In genomic region chr5:151137067-151137825, GRCh38 we compare ENCODE assay signal across 23 cellular contexts. TPM values are rescaled to one million over a fixed set of nuclear protein-coding genes. Genes with fewer than 3 reads are reported as not detected.
DNase-seq lines count a peak whose midpoint lies in the region; ATAC-seq, FAIRE-seq and TF ChIP-seq lines count a peak whose summit lies in the region.
"Had no signal": no experiment of that assay in that cellular context is flagged by ENCODE, and none has a peak within 500 bp of the region (broad histone marks: within the 10 kb centered on the region; RNA-seq: fewer than 3 reads in every experiment).

No MANE protein-coding gene starts in this region.

- peaks cover 65% of the 10 kb centered on the region for H3K4me1 Mint-ChIP-seq in activated CD4-positive, alpha-beta memory T cell treated with anti-CD3 and anti-CD28 coated beads for 36 hours (ENCODE audit: low read depth)
- H3K4me1 Mint-ChIP-seq in activated CD4-positive, alpha-beta memory T cell treated with anti-CD3 and anti-CD28 coated beads, Interleukin-2, amount 10 ng/mL, durations not matched to agents 7 days and 5 days, result peaks cover 64% of the 10 kb centered on the region
- peaks cover 74% of the 10 kb centered on the region for H3K4me1 Mint-ChIP-seq in stimulated activated effector memory CD8-positive, alpha-beta T cell treated with anti-CD3 and anti-CD28 coated beads, Interleukin-12 subunit alpha, Interleukin-12 subunit beta, amount 100 ng/mL, for 72 hours

- no peak for TF ChIP-seq RAD21 in GM12878 (IDR thresholded peaks at IDR 0.05; ENCODE audit: insufficient read depth, low read depth, low read length)

- POLR2A ChIA-PET in activated CD4-positive, alpha-beta memory T cell treated with anti-CD3 and anti-CD28 coated beads for 36 hours (lab: Charles Lee), result no interaction called here
- POLR2A ChIA-PET in activated CD4-positive, alpha-beta memory T cell treated with anti-CD3 and anti-CD28 coated beads, Interleukin-2, amount 10 ng/mL, durations not matched to agents 7 days and 5 days (lab: Charles Lee), result interaction anchor here (0.9 to 2.6 kb wide), 6 partner anchors 8 to 21 kb away, joined by 3 to 7 read pairs (median 4); no protein-coding TSS in a partner anchor
- POLR2A ChIA-PET in GM12878 (lab: Charles Lee), result interaction anchor here (0.6 to 1.7 kb wide), 3 partner anchors 8 to 14 kb away, joined by 3 to 7 read pairs (median 5); no protein-coding TSS in a partner anchor

- no peaks in the 10 kb centered on the region for H4K20me1 ChIP-seq in GM12878 (ENCODE audit: control insufficient read depth, insufficient read depth)

- H3K9me3 ChIP-seq in GM12878 (replicated peaks; ENCODE audit: control insufficient read depth, insufficient read depth, low read length), result no peaks in the 10 kb centered on the region
- H3K9me3 ChIP-seq: A549, heart left ventricle, lower lobe of right lung, right lobe of liver, stomach, upper lobe of right lung had no signal

- DNase-seq in activated CD4-positive, alpha-beta memory T cell treated with anti-CD3 and anti-CD28 coated beads for 36 hours, result no peak
- no peak for DNase-seq in activated CD4-positive, alpha-beta memory T cell treated with anti-CD3 and anti-CD28 coated beads, Interleukin-2, amount 10 ng/mL, durations not matched to agents 7 days and 5 days
- DNase-seq in HTR-8/SVneo (ENCODE audit: insufficient read length, low spot score), result no peak
- DNase-seq in GM12878 (ENCODE audit: low read depth, low spot score), result no peak
- DNase-seq in stimulated activated effector memory CD8-positive, alpha-beta T cell treated with anti-CD3 and anti-CD28 coated beads, Interleukin-12 subunit alpha, Interleukin-12 subunit beta, amount 100 ng/mL, for 72 hours (ENCODE audit: low spot score in 2 of 2), result no peak
- DNase-seq in iPS-NIHi7 (ENCODE audit: extremely low spot score), result no peak
- DNase-seq: brain microvascular endothelial cell, C1 segment of cervical spinal cord, heart left ventricle, HFFc6, lower lobe of right lung, NCI-H1048, NCI-H2029, right lobe of liver, stomach, T1000, upper lobe of right lung had no signal

- no peaks in the 10 kb centered on the region for H3K9me3 Mint-ChIP-seq in activated CD4-positive, alpha-beta memory T cell treated with anti-CD3 and anti-CD28 coated beads for 36 hours
- no peaks in the 10 kb centered on the region for H3K9me3 Mint-ChIP-seq in activated CD4-positive, alpha-beta memory T cell treated with anti-CD3 and anti-CD28 coated beads, Interleukin-2, amount 10 ng/mL, durations not matched to agents 7 days and 5 days
- no peaks in the 10 kb centered on the region for H3K9me3 Mint-ChIP-seq in stimulated activated effector memory CD8-positive, alpha-beta T cell treated with anti-CD3 and anti-CD28 coated beads, Interleukin-12 subunit alpha, Interleukin-12 subunit beta, amount 100 ng/mL, for 72 hours
- H3K9me3 Mint-ChIP-seq: dendritic cell treated with granulocyte-macrophage colony-stimulating factor and Interleukin-4, amounts not matched to agents 40 ng/mL and 50 ng/mL, for 4 days; HFFc6 had no signal

- CTCF ChIA-PET in activated CD4-positive, alpha-beta memory T cell treated with anti-CD3 and anti-CD28 coated beads for 36 hours (lab: Charles Lee), result interaction anchor here (2.8 to 16.5 kb wide), 3 partner anchors 10 to 29 kb away, joined by 13 to 553 read pairs (median 118); no protein-coding TSS in a partner anchor
- CTCF ChIA-PET in activated CD4-positive, alpha-beta memory T cell treated with anti-CD3 and anti-CD28 coated beads, Interleukin-2, amount 10 ng/mL, durations not matched to agents 7 days and 5 days (lab: Charles Lee), result interaction anchor here (1.4 to 4.8 kb wide), 3 partner anchors 11 to 21 kb away, joined by 5 to 35 read pairs (median 5); no protein-coding TSS in a partner anchor
- CTCF ChIA-PET in GM12878 (lab: Yijun Ruan, JAX), result interaction anchor here (1.3 to 40.1 kb wide), 3 partner anchors 4 to 22 kb away, joined by 3 to 1107 read pairs (median 1107); partner anchors contain the start of gene ANXA6

- H3K27ac Mint-ChIP-seq in activated CD4-positive, alpha-beta memory T cell treated with anti-CD3 and anti-CD28 coated beads for 36 hours, result peak overlapping the region; percentile 25
- no peak overlapping the region for H3K27ac Mint-ChIP-seq in activated CD4-positive, alpha-beta memory T cell treated with anti-CD3 and anti-CD28 coated beads, Interleukin-2, amount 10 ng/mL, durations not matched to agents 7 days and 5 days
- H3K27ac Mint-ChIP-seq in stimulated activated effector memory CD8-positive, alpha-beta T cell treated with anti-CD3 and anti-CD28 coated beads, Interleukin-12 subunit alpha, Interleukin-12 subunit beta, amount 100 ng/mL, for 72 hours, result peak overlapping the region; percentile 70
- H3K27ac Mint-ChIP-seq: dendritic cell treated with granulocyte-macrophage colony-stimulating factor and Interleukin-4, amounts not matched to agents 40 ng/mL and 50 ng/mL, for 4 days; HFFc6 had no signal

- H3K36me3 ChIP-seq in GM12878 (ENCODE audit: control insufficient read depth in 2 of 2, insufficient read depth in 2 of 2, low read length in 1 of 2), result peaks cover 58 to 61% of the 10 kb centered on the region in 2 experiments

- H3K27ac ChIP-seq in GM12878 (ENCODE audit: control insufficient read depth, insufficient read depth), result no peak overlapping the region
- H3K27ac ChIP-seq: A549, brain microvascular endothelial cell, heart left ventricle, KMS-11, lower lobe of right lung, right lobe of liver, stomach, upper lobe of right lung had no signal

- SMC1A ChIA-PET in GM12878 (lab: Charles Lee; ENCODE audit: uncharacterized antibody, unreplicated experiment), result interaction anchor here (0.6 to 31.5 kb wide), 6 partner anchors 19 to 515 kb away, joined by 3 to 1132 read pairs (median 4); partner anchors contain the start of gene ANXA6

- H3K4me3 Mint-ChIP-seq in activated CD4-positive, alpha-beta memory T cell treated with anti-CD3 and anti-CD28 coated beads for 36 hours, result no peak overlapping the region
- no peak overlapping the region for H3K4me3 Mint-ChIP-seq in activated CD4-positive, alpha-beta memory T cell treated with anti-CD3 and anti-CD28 coated beads, Interleukin-2, amount 10 ng/mL, durations not matched to agents 7 days and 5 days
- H3K4me3 Mint-ChIP-seq in stimulated activated effector memory CD8-positive, alpha-beta T cell treated with anti-CD3 and anti-CD28 coated beads, Interleukin-12 subunit alpha, Interleukin-12 subunit beta, amount 100 ng/mL, for 72 hours, result no peak overlapping the region
- H3K4me3 Mint-ChIP-seq: dendritic cell treated with granulocyte-macrophage colony-stimulating factor and Interleukin-4, amounts not matched to agents 40 ng/mL and 50 ng/mL, for 4 days; HFFc6 had no signal

- no peak for TF ChIP-seq POLR2A in GM12878 (IDR thresholded peaks at IDR 0.05; ENCODE audit: low read depth, low read length)

- H3K4me3 ChIP-seq in GM12878, result no peak overlapping the region
- H3K4me3 ChIP-seq: A549, heart left ventricle, lower lobe of right lung, right lobe of liver, stomach, upper lobe of right lung had no signal

- H3K27me3 Mint-ChIP-seq in activated CD4-positive, alpha-beta memory T cell treated with anti-CD3 and anti-CD28 coated beads for 36 hours, result no peaks in the 10 kb centered on the region
- H3K27me3 Mint-ChIP-seq in activated CD4-positive, alpha-beta memory T cell treated with anti-CD3 and anti-CD28 coated beads, Interleukin-2, amount 10 ng/mL, durations not matched to agents 7 days and 5 days, result no peaks in the 10 kb centered on the region
- H3K27me3 Mint-ChIP-seq: dendritic cell treated with granulocyte-macrophage colony-stimulating factor and Interleukin-4, amounts not matched to agents 40 ng/mL and 50 ng/mL, for 4 days had no signal

- ATAC-seq in GM12878 (no peak), GM21529 (IDR thresholded peaks at IDR 0.05; ENCODE audit: unreplicated experiment) (no peak), GM21619 (IDR thresholded peaks at IDR 0.05; ENCODE audit: unreplicated experiment) (no peak)
- no peak for ATAC-seq in stimulated activated effector memory CD8-positive, alpha-beta T cell treated with anti-CD3 and anti-CD28 coated beads, Interleukin-12 subunit alpha, Interleukin-12 subunit beta, amount 100 ng/mL, for 72 hours
- ATAC-seq: A549, heart left ventricle, lower lobe of right lung, right lobe of liver, upper lobe of right lung had no signal

- H3K36me3 Mint-ChIP-seq in activated CD4-positive, alpha-beta memory T cell treated with anti-CD3 and anti-CD28 coated beads for 36 hours, result peaks cover 65% of the 10 kb centered on the region
- peaks cover 86% of the 10 kb centered on the region for H3K36me3 Mint-ChIP-seq in activated CD4-positive, alpha-beta memory T cell treated with anti-CD3 and anti-CD28 coated beads, Interleukin-2, amount 10 ng/mL, durations not matched to agents 7 days and 5 days (ENCODE audit: low read depth)
- H3K36me3 Mint-ChIP-seq in stimulated activated effector memory CD8-positive, alpha-beta T cell treated with anti-CD3 and anti-CD28 coated beads, Interleukin-12 subunit alpha, Interleukin-12 subunit beta, amount 100 ng/mL, for 72 hours, result peaks cover 100% of the 10 kb centered on the region

- no peak overlapping the region for H3K9ac ChIP-seq in GM12878 (ENCODE audit: control insufficient read depth, insufficient read depth, low read length)
- H3K9ac ChIP-seq: KMS-11 had no signal

- no peak for TF ChIP-seq EP300 in GM12878 (IDR thresholded peaks at IDR 0.05; ENCODE audit: borderline replicate concordance in 1 of 2, control insufficient read depth in 1 of 2, low read depth in 2 of 2, low read length in 2 of 2)

- no TSS peak for BruUV-seq in GM12878 (replicated peaks; lab: Mats Ljungman, UMichigan)

- peaks cover 53% of the 10 kb centered on the region for H3K4me1 ChIP-seq in GM12878 (ENCODE audit: control insufficient read depth, insufficient read depth, low read length)
- H3K4me1 ChIP-seq: A549, right lobe of liver had no signal

- peaks cover 42% of the 10 kb centered on the region for H3K79me2 ChIP-seq in GM12878 (ENCODE audit: control insufficient read depth, insufficient read depth, low read length)

- H3K4me2 ChIP-seq in GM12878 (ENCODE audit: control insufficient read depth, insufficient read depth), result no peak overlapping the region
- H3K4me2 ChIP-seq: A549, KMS-11 had no signal

- no peak for TF ChIP-seq CTCF in GM12878 (IDR thresholded peaks at IDR 0.05 in 2 of 3, conservative IDR thresholded peaks at IDR 0.05 in 1 of 3; ENCODE audit: control insufficient read depth in 2 of 3, extremely low read depth in 1 of 3, insufficient read depth in 1 of 3, low read depth in 3 of 3, low read length in 3 of 3)

- in situ Hi-C loops in GM12878 (cut with MboI), result no loop called here

- intact Hi-C loops in activated CD4-positive, alpha-beta memory T cell treated with anti-CD3 and anti-CD28 coated beads for 36 hours (cut with micrococcal nuclease), result no loop called here
- intact Hi-C loops in GM12878 (cut with micrococcal nuclease; ENCODE audit: unreplicated experiment), result no loop called here

- RAD21 ChIA-PET in GM12878 (lab: Charles Lee; ENCODE audit: unreplicated experiment), result interaction anchor here (1.3 to 12.4 kb wide), 4 partner anchors 11 to 77 kb away, joined by 3 to 222 read pairs (median 12); partner anchors contain the start of gene ANXA6

- no peak overlapping the region for H2AFZ ChIP-seq in GM12878 (ENCODE audit: control insufficient read depth, low read depth, low read length)

- WGBS in GM12878 (ENCODE audit: insufficient coverage, insufficient replicate concordance, low lambda C conversion rate, missing lambda C conversion rate), result 100% methylated on average over 10 of the region's 10 CpGs

- H3K27me3 ChIP-seq in GM12878 (replicated peaks in 1 of 2; ENCODE audit: control insufficient read depth in 2 of 2, insufficient read depth in 2 of 2, low read length in 1 of 2), result no peaks in the 10 kb centered on the region
- H3K27me3 ChIP-seq: brain microvascular endothelial cell, heart left ventricle, right lobe of liver, stomach, upper lobe of right lung had no signal

- peak; percentile 4 for FAIRE-seq in HTR-8/SVneo (lab: Jason Lieb, UNC)
- no peak for FAIRE-seq in GM12878 (lab: Jason Lieb, UNC)
- FAIRE-seq: A549, RCC 7860 had no signal

RNA-seq across cellular contexts. Expression of gene ANXA6, which starts 20.3 kb away (rescaled TPM):
- total RNA-seq in activated CD4-positive, alpha-beta memory T cell treated with anti-CD3 and anti-CD28 coated beads for 36 hours, result 100 to 1,000 TPM; 430 to 443 TPM
- total RNA-seq in activated CD4-positive, alpha-beta memory T cell treated with anti-CD3 and anti-CD28 coated beads, Interleukin-2, amount 10 ng/mL, durations not matched to agents 7 days and 5 days, result 100 to 1,000 TPM; 603 to 606 TPM
- 295 and 301 TPM in 2 replicates for total RNA-seq in GM12878 (2013; cell fraction: nucleolus; rRNA removed)
- 477 and 484 TPM in 2 replicates for total RNA-seq in GM12878 (2014; rRNA removed)
- total RNA-seq in GM12878 (2014; rRNA removed; fragmentation: Illumina TruSeq; extraction: Trizol), result 549 and 550 TPM in 2 replicates
- total RNA-seq in GM12878 (2021), result 528 and 542 TPM in 2 replicates
- polyA plus RNA-seq in GM12878 (2011; ENCODE audit: low read depth), result 195 TPM
- polyA plus RNA-seq in GM12878 (2011; rRNA removed), result 460 and 571 TPM in 2 replicates
- polyA plus RNA-seq in GM12878 (2011; cell fraction: cytosol; rRNA removed), result 618 and 630 TPM in 2 replicates
- 407 and 532 TPM in 2 replicates for polyA plus RNA-seq in GM12878 (2011; cell fraction: nucleus; rRNA removed)
- polyA plus RNA-seq in GM12878 (2012), result 297 and 330 TPM in 2 replicates
- 506 and 510 TPM in 2 replicates for polyA plus RNA-seq in GM12878 (2014; fragmentation: Illumina TruSeq; extraction: Trizol)
- polyA plus RNA-seq in GM12878 (2014; fragmentation: Nextera tagmentation; extraction: Ambion mirVana), result 10 to 100 TPM; 44.0 to 73.1 TPM
- polyA plus RNA-seq in GM12878 (2014; rRNA removed), result 453 and 470 TPM in 2 replicates
- polyA plus RNA-seq in GM12878 (2016; fragmentation: Nextera tagmentation; extraction: Ambion mirVana), result 100 to 1,000 TPM; 280 to 291 TPM
- polyA minus RNA-seq in GM12878 (2011; rRNA and poly(A)+ RNA removed), result 634 and 706 TPM in 2 replicates
- 242 and 263 TPM in 2 replicates for polyA minus RNA-seq in GM12878 (2011; cell fraction: cytosol; rRNA and poly(A)+ RNA removed)
- polyA minus RNA-seq in GM12878 (2011; cell fraction: nucleus; rRNA and poly(A)+ RNA removed), result 286 and 410 TPM in 2 replicates

RNA-seq across cellular contexts. Expression of gene TNIP1, which starts 56.4 kb away (rescaled TPM):
- total RNA-seq in activated CD4-positive, alpha-beta memory T cell treated with anti-CD3 and anti-CD28 coated beads for 36 hours, result 100 to 1,000 TPM; 388 to 401 TPM
- total RNA-seq in activated CD4-positive, alpha-beta memory T cell treated with anti-CD3 and anti-CD28 coated beads, Interleukin-2, amount 10 ng/mL, durations not matched to agents 7 days and 5 days, result 100 to 1,000 TPM; 188 to 201 TPM
- total RNA-seq in GM12878 (2013; cell fraction: nucleolus; rRNA removed), result 372 and 425 TPM in 2 replicates
- total RNA-seq in GM12878 (2014; rRNA removed) (203 and 223 TPM in 2 replicates), GM12878 (2014; rRNA removed; fragmentation: Illumina TruSeq; extraction: Trizol) (147 and 148 TPM in 2 replicates), GM12878 (2021) (279 and 289 TPM in 2 replicates)
- polyA plus RNA-seq in GM12878 (2011; ENCODE audit: low read depth), result 132 TPM
- polyA plus RNA-seq in GM12878 (2011; rRNA removed) (156 and 178 TPM in 2 replicates), GM12878 (2014; fragmentation: Illumina TruSeq; extraction: Trizol) (107 and 151 TPM in 2 replicates), GM12878 (2014; fragmentation: Nextera tagmentation; extraction: Ambion mirVana) (10 to 100 TPM in 1 of 2 experiments, 1 to 10 TPM in 1; 4.4 to 13.7 TPM), GM12878 (2014; rRNA removed) (199 and 200 TPM in 2 replicates), GM12878 (2016; fragmentation: Nextera tagmentation; extraction: Ambion mirVana) (100 to 1,000 TPM; 112 to 117 TPM)
- polyA plus RNA-seq in GM12878 (2011; cell fraction: cytosol; rRNA removed), result 190 and 206 TPM in 2 replicates
- polyA plus RNA-seq in GM12878 (2011; cell fraction: nucleus; rRNA removed), result 272 and 287 TPM in 2 replicates
- 262 and 278 TPM in 2 replicates for polyA plus RNA-seq in GM12878 (2012)
- polyA minus RNA-seq in GM12878 (2011; rRNA and poly(A)+ RNA removed), result 245 and 345 TPM in 2 replicates
- 117 and 134 TPM in 2 replicates for polyA minus RNA-seq in GM12878 (2011; cell fraction: cytosol; rRNA and poly(A)+ RNA removed)
- 165 and 259 TPM in 2 replicates for polyA minus RNA-seq in GM12878 (2011; cell fraction: nucleus; rRNA and poly(A)+ RNA removed)
